Comparison of ENCODE assay signal across 21 cellular contexts in genomic region chr6:157942351-157942750, GRCh38. TPM values are rescaled to one million over a fixed set of nuclear protein-coding genes. Genes with fewer than 3 reads are reported as not detected.
A peak's percentile ranks its signal among the peaks of the same experiment; 100 is the strongest.
DNase-seq lines count a peak whose midpoint lies in the region; ATAC-seq and TF ChIP-seq lines count a peak whose summit lies in the region.
"Had no signal": no experiment of that assay in that cellular context is flagged by ENCODE, and none has a peak within 500 bp of the region (broad histone marks: within the 10 kb centered on the region; RNA-seq: fewer than 3 reads in every experiment).

No MANE protein-coding gene starts in this region.

- peak overlapping the region; percentile 38 for H3K23ac ChIP-seq in neuronal stem cell (ENCODE audit: low read depth, low read length, poor library complexity)

- H2AK5ac ChIP-seq in neuronal stem cell (ENCODE audit: low read depth, low read length): no peak overlapping the region

- peaks cover 22 to 82% of the 10 kb centered on the region in 2 donors for H3K36me3 ChIP-seq in neuronal stem cell (replicated peaks in 1 of 2; ENCODE audit: control insufficient read depth in 2 of 2, insufficient read depth in 2 of 2, low read length in 2 of 2)
- H3K36me3 ChIP-seq: BE2C had no signal

- H3K79me1 ChIP-seq in neuronal stem cell (ENCODE audit: low read depth, low read length): no peaks in the 10 kb centered on the region

- no peak overlapping the region for H4K8ac ChIP-seq in neuronal stem cell (ENCODE audit: low read depth, low read length)

- no peaks in the 10 kb centered on the region for H3K27me3 ChIP-seq in neuronal stem cell (ENCODE audit: control insufficient read depth in 3 of 3, insufficient read depth in 3 of 3, low read depth in 1 of 3, low read length in 3 of 3)
- H3K27me3 ChIP-seq: BE2C had no signal

- no peak overlapping the region for H3K14ac ChIP-seq in neuronal stem cell (ENCODE audit: low read length)

- CTCF ChIA-PET in activated CD4-positive, alpha-beta T cell treated with anti-CD3 and anti-CD28 coated beads, Interleukin-2, amount 10 ng/mL, durations not matched to agents 7 days and 5 days (lab: Charles Lee): no interaction called here
- CTCF ChIA-PET in Calu3 (lab: Charles Lee): no interaction called here

- no peak overlapping the region for H4K91ac ChIP-seq in neuronal stem cell (ENCODE audit: low read depth, low read length, poor library complexity)

- no peaks in the 10 kb centered on the region for H3K9me3 ChIP-seq in neuronal stem cell (replicated peaks in 1 of 2; ENCODE audit: control insufficient read depth in 2 of 2, insufficient read depth in 1 of 2, low read depth in 1 of 2, low read length in 2 of 2)
- H3K9me3 ChIP-seq: BE2C had no signal

- peaks cover 75% of the 10 kb centered on the region for H3K36me3 Mint-ChIP-seq in activated CD4-positive, alpha-beta T cell treated with anti-CD3 and anti-CD28 coated beads, Interleukin-2, amount 10 ng/mL, durations not matched to agents 24 days and 14 days (ENCODE audit: low read depth)
- peaks cover 21% of the 10 kb centered on the region for H3K36me3 Mint-ChIP-seq in activated CD4-positive, alpha-beta T cell treated with anti-CD3 and anti-CD28 coated beads, Interleukin-2, amount 10 ng/mL, durations not matched to agents 7 days and 5 days (ENCODE audit: low read depth)
- peaks cover 60% of the 10 kb centered on the region for H3K36me3 Mint-ChIP-seq in activated T-helper 1 cell treated with anti-CD3 and anti-CD28 coated beads, Interleukin-12 subunit alpha, Interleukin-12 subunit beta, Interleukin-2, Interleukin-4 antibody, amounts not matched to agents 30 ng/mL and 10 ng/mL and 1 ng/mL, durations not matched to agents 14 hours and 24 hours and 36 hours (ENCODE audit: low read depth)
- peaks cover 17% of the 10 kb centered on the region for H3K36me3 Mint-ChIP-seq in central memory CD8-positive, alpha-beta T cell (ENCODE audit: insufficient read depth)
- peaks cover 18% of the 10 kb centered on the region for H3K36me3 Mint-ChIP-seq in Calu3 (ENCODE audit: insufficient read depth, unreplicated experiment)

- H3K4me1 ChIP-seq in neuronal stem cell (ENCODE audit: control insufficient read depth in 2 of 2, insufficient read depth in 1 of 2, low read depth in 1 of 2, low read length in 2 of 2): no peaks in the 10 kb centered on the region
- H3K4me1 ChIP-seq: BE2C had no signal

- no peak overlapping the region for H2BK120ac ChIP-seq in neuronal stem cell (ENCODE audit: low read depth, low read length)

- POLR2A ChIA-PET in activated CD4-positive, alpha-beta T cell treated with anti-CD3 and anti-CD28 coated beads, Interleukin-2, amount 10 ng/mL, durations not matched to agents 7 days and 5 days (lab: Charles Lee): no interaction called here

- H3K9ac ChIP-seq in neuronal stem cell (ENCODE audit: low read depth, low read length, poor library complexity): peak overlapping the region; percentile 26

- no peak for ATAC-seq in central memory CD8-positive, alpha-beta T cell (replicated peaks; ENCODE audit: extremely low read depth, poor library complexity, severe bottlenecking)
- no peak for ATAC-seq in HG02759 (IDR thresholded peaks at IDR 0.05; ENCODE audit: unreplicated experiment)

- TF ChIP-seq CTCF in Calu3 (IDR thresholded peaks at IDR 0.05; ENCODE audit: unreplicated experiment): no peak

- no peaks in the 10 kb centered on the region for H3K27me3 Mint-ChIP-seq in activated CD4-positive, alpha-beta T cell treated with anti-CD3 and anti-CD28 coated beads, Interleukin-2, amount 10 ng/mL, durations not matched to agents 24 days and 14 days
- H3K27me3 Mint-ChIP-seq in activated CD4-positive, alpha-beta T cell treated with anti-CD3 and anti-CD28 coated beads, Interleukin-2, amount 10 ng/mL, durations not matched to agents 7 days and 5 days: no peaks in the 10 kb centered on the region
- peaks cover 2% of the 10 kb centered on the region for H3K27me3 Mint-ChIP-seq in activated T-helper 1 cell treated with anti-CD3 and anti-CD28 coated beads, Interleukin-12 subunit alpha, Interleukin-12 subunit beta, Interleukin-2, Interleukin-4 antibody, amounts not matched to agents 30 ng/mL and 10 ng/mL and 1 ng/mL, durations not matched to agents 14 hours and 24 hours and 36 hours (ENCODE audit: insufficient read depth)
- peaks cover 18% of the 10 kb centered on the region for H3K27me3 Mint-ChIP-seq in central memory CD8-positive, alpha-beta T cell
- no peaks in the 10 kb centered on the region for H3K27me3 Mint-ChIP-seq in Calu3 (ENCODE audit: unreplicated experiment)

- H3K4me3 ChIP-seq in neuronal stem cell (ENCODE audit: low read length in 2 of 2): no peak overlapping the region

- DNase-seq in activated CD4-positive, alpha-beta T cell treated with anti-CD3 and anti-CD28 coated beads, Interleukin-2, amount 10 ng/mL, durations not matched to agents 24 days and 14 days: peak; percentile 49
- no peak for DNase-seq in activated CD4-positive, alpha-beta T cell treated with anti-CD3 and anti-CD28 coated beads, Interleukin-2, amount 10 ng/mL, durations not matched to agents 7 days and 5 days
- DNase-seq in activated T-helper 1 cell treated with anti-CD3 and anti-CD28 coated beads, Interleukin-12 subunit alpha, Interleukin-12 subunit beta, Interleukin-2, Interleukin-4 antibody, amounts not matched to agents 30 ng/mL and 10 ng/mL and 1 ng/mL, durations not matched to agents 14 hours and 24 hours and 36 hours (ENCODE audit: low spot score): no peak
- DNase-seq in central memory CD8-positive, alpha-beta T cell (ENCODE audit: low spot score in 2 of 2): no peak
- DNase-seq in neuronal stem cell (ENCODE audit: low spot score) (no peak), Calu3 (no peak)
- DNase-seq in stimulated activated CD8-positive, alpha-beta memory T cell treated with anti-CD3 and anti-CD28 coated beads, Interleukin-4, amount 100 ng/mL, for 48 hours: no peak
- DNase-seq: 8988T; BE2C; CD4-positive, CD25-positive, alpha-beta regulatory T cell; COR-L47; DMS153; GDM1; H9; NCI-H1105 treated with DMSO at 0.1 percent for 48 hours; NCI-H1694; NCI-H226; NCI-H524; NCI-H82; SHP77 had no signal

- WGBS in neuronal stem cell (ENCODE audit: extremely low coverage in 2 of 2, insufficient read length in 2 of 2, insufficient replicate concordance in 1 of 2), 2 donors: no CpG with 5 or more reads among the region's 14 CpGs

- H3K4me1 Mint-ChIP-seq in activated CD4-positive, alpha-beta T cell treated with anti-CD3 and anti-CD28 coated beads, Interleukin-2, amount 10 ng/mL, durations not matched to agents 24 days and 14 days: peaks cover 29% of the 10 kb centered on the region
- H3K4me1 Mint-ChIP-seq in activated CD4-positive, alpha-beta T cell treated with anti-CD3 and anti-CD28 coated beads, Interleukin-2, amount 10 ng/mL, durations not matched to agents 7 days and 5 days: peaks cover 6% of the 10 kb centered on the region
- H3K4me1 Mint-ChIP-seq in activated T-helper 1 cell treated with anti-CD3 and anti-CD28 coated beads, Interleukin-12 subunit alpha, Interleukin-12 subunit beta, Interleukin-2, Interleukin-4 antibody, amounts not matched to agents 30 ng/mL and 10 ng/mL and 1 ng/mL, durations not matched to agents 14 hours and 24 hours and 36 hours (ENCODE audit: low read depth): peaks cover 37% of the 10 kb centered on the region
- H3K4me1 Mint-ChIP-seq in central memory CD8-positive, alpha-beta T cell: no peaks in the 10 kb centered on the region
- peaks cover 12% of the 10 kb centered on the region for H3K4me1 Mint-ChIP-seq in Calu3 (ENCODE audit: low read depth, unreplicated experiment)
- H3K4me1 Mint-ChIP-seq: H9 had no signal

- intact Hi-C loops in activated CD4-positive, alpha-beta T cell treated with anti-CD3 and anti-CD28 coated beads, Interleukin-2, amount 10 ng/mL, durations not matched to agents 24 days and 14 days (cut with micrococcal nuclease): loop anchor here (10.0 kb wide), 2 partner anchors 478 to 618 kb away; partner anchors contain the start of gene TMEM242
- intact Hi-C loops in activated T-helper 1 cell treated with anti-CD3 and anti-CD28 coated beads, Interleukin-12 subunit alpha, Interleukin-12 subunit beta, Interleukin-2, Interleukin-4 antibody, amounts not matched to agents 30 ng/mL and 10 ng/mL and 1 ng/mL, durations not matched to agents 14 hours and 24 hours and 36 hours (cut with micrococcal nuclease): loop anchor here (10.0 kb wide), 1 partner anchor 558 kb away; the partner anchor contains the start of gene ZDHHC14
- intact Hi-C loops in Calu3 (cut with micrococcal nuclease; ENCODE audit: unreplicated experiment): no loop called here

- H2AFZ ChIP-seq in neuronal stem cell (ENCODE audit: low read length): no peak overlapping the region

- no peak overlapping the region for H3K4ac ChIP-seq in neuronal stem cell (ENCODE audit: low read length)

- peak overlapping the region; percentile 5 for H3K18ac ChIP-seq in neuronal stem cell (ENCODE audit: low read length)

- H3K27ac Mint-ChIP-seq in activated CD4-positive, alpha-beta T cell treated with anti-CD3 and anti-CD28 coated beads, Interleukin-2, amount 10 ng/mL, durations not matched to agents 24 days and 14 days: no peak overlapping the region
- no peak overlapping the region for H3K27ac Mint-ChIP-seq in activated CD4-positive, alpha-beta T cell treated with anti-CD3 and anti-CD28 coated beads, Interleukin-2, amount 10 ng/mL, durations not matched to agents 7 days and 5 days
- peak overlapping the region; percentile 58 for H3K27ac Mint-ChIP-seq in activated T-helper 1 cell treated with anti-CD3 and anti-CD28 coated beads, Interleukin-12 subunit alpha, Interleukin-12 subunit beta, Interleukin-2, Interleukin-4 antibody, amounts not matched to agents 30 ng/mL and 10 ng/mL and 1 ng/mL, durations not matched to agents 14 hours and 24 hours and 36 hours
- peak overlapping the region; percentile 68 for H3K27ac Mint-ChIP-seq in central memory CD8-positive, alpha-beta T cell (ENCODE audit: low read depth)
- H3K27ac Mint-ChIP-seq in Calu3 (ENCODE audit: unreplicated experiment): no peak overlapping the region
- H3K27ac Mint-ChIP-seq: CD4-positive, CD25-positive, alpha-beta regulatory T cell had no signal

- H3K4me3 Mint-ChIP-seq in activated CD4-positive, alpha-beta T cell treated with anti-CD3 and anti-CD28 coated beads, Interleukin-2, amount 10 ng/mL, durations not matched to agents 24 days and 14 days: no peak overlapping the region
- no peak overlapping the region for H3K4me3 Mint-ChIP-seq in activated CD4-positive, alpha-beta T cell treated with anti-CD3 and anti-CD28 coated beads, Interleukin-2, amount 10 ng/mL, durations not matched to agents 7 days and 5 days
- H3K4me3 Mint-ChIP-seq in activated T-helper 1 cell treated with anti-CD3 and anti-CD28 coated beads, Interleukin-12 subunit alpha, Interleukin-12 subunit beta, Interleukin-2, Interleukin-4 antibody, amounts not matched to agents 30 ng/mL and 10 ng/mL and 1 ng/mL, durations not matched to agents 14 hours and 24 hours and 36 hours: no peak overlapping the region
- H3K4me3 Mint-ChIP-seq in central memory CD8-positive, alpha-beta T cell: no peak overlapping the region
- H3K4me3 Mint-ChIP-seq in Calu3 (ENCODE audit: low read depth, unreplicated experiment): no peak overlapping the region
- H3K4me3 Mint-ChIP-seq: CD4-positive, CD25-positive, alpha-beta regulatory T cell; H9 had no signal

- no peak overlapping the region for H3K27ac ChIP-seq in neuronal stem cell (replicated peaks; ENCODE audit: low read length)

- no peak overlapping the region for H3K4me2 ChIP-seq in neuronal stem cell (ENCODE audit: insufficient read depth, low read length, poor library complexity, severe bottlenecking)

- BruUV-seq in Calu3 (replicated peaks; lab: Mats Ljungman, UMichigan): no TSS peak

- H2BK12ac ChIP-seq in neuronal stem cell (ENCODE audit: low read length): no peak overlapping the region

- H2BK15ac ChIP-seq in neuronal stem cell (ENCODE audit: low read length): no peak overlapping the region

- H3K9me3 Mint-ChIP-seq in activated CD4-positive, alpha-beta T cell treated with anti-CD3 and anti-CD28 coated beads, Interleukin-2, amount 10 ng/mL, durations not matched to agents 24 days and 14 days: no peaks in the 10 kb centered on the region
- H3K9me3 Mint-ChIP-seq in activated CD4-positive, alpha-beta T cell treated with anti-CD3 and anti-CD28 coated beads, Interleukin-2, amount 10 ng/mL, durations not matched to agents 7 days and 5 days: no peaks in the 10 kb centered on the region
- H3K9me3 Mint-ChIP-seq in activated T-helper 1 cell treated with anti-CD3 and anti-CD28 coated beads, Interleukin-12 subunit alpha, Interleukin-12 subunit beta, Interleukin-2, Interleukin-4 antibody, amounts not matched to agents 30 ng/mL and 10 ng/mL and 1 ng/mL, durations not matched to agents 14 hours and 24 hours and 36 hours: no peaks in the 10 kb centered on the region
- H3K9me3 Mint-ChIP-seq in central memory CD8-positive, alpha-beta T cell: no peaks in the 10 kb centered on the region
- H3K9me3 Mint-ChIP-seq in Calu3 (ENCODE audit: low read depth, unreplicated experiment): no peaks in the 10 kb centered on the region
- H3K9me3 Mint-ChIP-seq: H9 had no signal

- no peak overlapping the region for H2BK5ac ChIP-seq in neuronal stem cell (ENCODE audit: low read length)

RNA-seq across cellular contexts. Expression of gene SYNJ2, which starts 39.3 kb away (rescaled TPM):
- 22.2 and 24.3 TPM in 2 replicates for total RNA-seq in activated CD4-positive, alpha-beta T cell treated with anti-CD3 and anti-CD28 coated beads, Interleukin-2, amount 10 ng/mL, durations not matched to agents 24 days and 14 days
- 10 to 100 TPM; 35.8 to 39.0 TPM for total RNA-seq in activated CD4-positive, alpha-beta T cell treated with anti-CD3 and anti-CD28 coated beads, Interleukin-2, amount 10 ng/mL, durations not matched to agents 7 days and 5 days
- 29.0 and 31.2 TPM in 2 replicates for total RNA-seq in activated T-helper 1 cell treated with anti-CD3 and anti-CD28 coated beads, Interleukin-12 subunit alpha, Interleukin-12 subunit beta, Interleukin-2, Interleukin-4 antibody, amounts not matched to agents 30 ng/mL and 10 ng/mL and 1 ng/mL, durations not matched to agents 14 hours and 24 hours and 36 hours
- polyA plus RNA-seq in neuronal stem cell (2013, experiment 1 of 2): 1.8 TPM
- polyA plus RNA-seq in neuronal stem cell (2013, experiment 2 of 2): 1.9 TPM
- 26.8 and 29.1 TPM in 2 replicates for total RNA-seq in Calu3 (2022)

Comparison
In these comparisons a context has a peak if more than half of its experiments do, and no peak if none do; other contexts are left out.
1. H3K27ac Mint-ChIP-seq: peak in activated T-helper 1 cell treated with anti-CD3 and anti-CD28 coated beads, Interleukin-12 subunit alpha, Interleukin-12 subunit beta, Interleukin-2, Interleukin-4 antibody, amounts not matched to agents 30 ng/mL and 10 ng/mL and 1 ng/mL, durations not matched to agents 14 hours and 24 hours and 36 hours (single experiment) and central memory CD8-positive, alpha-beta T cell (single experiment); none in activated CD4-positive, alpha-beta T cell treated with anti-CD3 and anti-CD28 coated beads, Interleukin-2, amount 10 ng/mL, durations not matched to agents 24 days and 14 days (single experiment), activated CD4-positive, alpha-beta T cell treated with anti-CD3 and anti-CD28 coated beads, Interleukin-2, amount 10 ng/mL, durations not matched to agents 7 days and 5 days (single experiment) and Calu3 (single experiment).